18 cellular contexts compared by ENCODE assay signal in the genomic region with DNA sequence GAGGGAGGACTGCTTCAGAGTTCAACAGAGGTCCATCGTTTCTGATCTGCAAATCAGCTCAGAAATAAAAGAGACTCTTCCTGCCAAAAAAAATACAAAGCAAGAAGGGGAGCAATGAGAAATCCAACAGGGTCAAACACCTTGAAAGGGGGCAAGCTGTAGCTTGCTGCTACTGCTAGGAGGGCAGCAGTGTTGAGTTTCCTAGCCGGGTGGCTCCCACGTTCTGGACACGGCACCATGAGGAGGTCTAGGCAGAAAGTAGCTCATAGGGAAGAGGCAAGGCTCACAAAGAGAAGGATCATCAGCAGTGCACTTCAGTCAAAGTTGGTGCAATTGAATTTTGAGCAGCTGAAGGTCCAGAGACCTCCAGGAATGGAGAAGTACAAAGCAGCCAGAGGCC.
DNase-seq lines count a peak whose midpoint lies in the region; ATAC-seq and TF ChIP-seq lines count a peak whose summit lies in the region.
"Had no signal": no experiment of that assay in that cellular context is flagged by ENCODE, and none has a peak within 500 bp of the region (broad histone marks: within the 10 kb centered on the region; RNA-seq: fewer than 3 reads in every experiment).

No MANE protein-coding gene starts in this region.

- no peaks in the 10 kb centered on the region for H3K27me3 Mint-ChIP-seq in activated CD8-positive, alpha-beta T cell treated with anti-CD3 and anti-CD28 coated beads for 36 hours
- H3K27me3 Mint-ChIP-seq in memory B cell = no peaks in the 10 kb centered on the region

- H3K4me3 Mint-ChIP-seq in activated CD8-positive, alpha-beta T cell treated with anti-CD3 and anti-CD28 coated beads for 36 hours = no peak overlapping the region
- peak overlapping the region; percentile 32 for H3K4me3 Mint-ChIP-seq in memory B cell

- H3K4me1 Mint-ChIP-seq in activated CD8-positive, alpha-beta T cell treated with anti-CD3 and anti-CD28 coated beads for 36 hours (ENCODE audit: low read depth) = peaks cover 89% of the 10 kb centered on the region
- H3K4me1 Mint-ChIP-seq in memory B cell = peaks cover 70% of the 10 kb centered on the region

- H3K4me3 ChIP-seq in heart right ventricle (no peak overlapping the region), subcutaneous abdominal adipose tissue (ENCODE audit: low read depth in 1 of 5, low read length in 5 of 5) (no peak overlapping the region)
- H3K4me3 ChIP-seq: adrenal gland, hepatocyte, smooth muscle cell, testis had no signal

- H3K36me3 Mint-ChIP-seq in activated CD8-positive, alpha-beta T cell treated with anti-CD3 and anti-CD28 coated beads for 36 hours (ENCODE audit: low read depth) = peaks cover 12% of the 10 kb centered on the region
- no peaks in the 10 kb centered on the region for H3K36me3 Mint-ChIP-seq in memory B cell

- H3K36me3 ChIP-seq in heart right ventricle (no peaks in the 10 kb centered on the region), subcutaneous abdominal adipose tissue (ENCODE audit: control insufficient read depth in 5 of 5, insufficient read depth in 5 of 5, low read length in 5 of 5) (no peaks in the 10 kb centered on the region)
- H3K36me3 ChIP-seq: adrenal gland had no signal

- H3K27ac ChIP-seq in heart right ventricle (peak overlapping the region in 7 of 10 donors; percentile 21 to 91 (median 66)), subcutaneous abdominal adipose tissue (ENCODE audit: low read depth, low read length) (peak overlapping the region; percentile 78)
- H3K27ac ChIP-seq: adrenal gland, hepatocyte, testis had no signal

- no peaks in the 10 kb centered on the region for H3K9me3 Mint-ChIP-seq in activated CD8-positive, alpha-beta T cell treated with anti-CD3 and anti-CD28 coated beads for 36 hours
- H3K9me3 Mint-ChIP-seq in memory B cell = no peaks in the 10 kb centered on the region

- DNase-seq in heart right ventricle (no peak), cardiac septum (ENCODE audit: low spot score) (no peak), memory B cell (ENCODE audit: low spot score in 2 of 2) (no peak), GM10266 (ENCODE audit: extremely low spot score) (no peak), activated gamma-delta T cell (lab: John Stamatoyannopoulos, UW) (no peak)
- no peak for DNase-seq in activated CD8-positive, alpha-beta T cell treated with anti-CD3 and anti-CD28 coated beads for 36 hours
- DNase-seq: adrenal gland, DMS 273 treated with DMSO at 0.1 percent for 48 hours, KG1, NCI-H1436 treated with DMSO at 0.1 percent for 48 hours, NCI-H524, nucleus accumbens, testis had no signal

- H3K9me3 ChIP-seq in heart right ventricle (no peaks in the 10 kb centered on the region), subcutaneous abdominal adipose tissue (ENCODE audit: control insufficient read depth in 5 of 5, low read length in 5 of 5) (no peaks in the 10 kb centered on the region)
- H3K9me3 ChIP-seq: adrenal gland, testis had no signal

- H3K9ac ChIP-seq in subcutaneous abdominal adipose tissue (ENCODE audit: low read length in 5 of 5) = no peak overlapping the region

- 66 to 76% methylated on average over 4 of the region's 4 CpGs for WGBS in heart right ventricle, 2 donors

- peaks cover 17 to 97% (median 65%) of the 10 kb centered on the region in 9 donors for H3K4me1 ChIP-seq in heart right ventricle
- peaks cover 4 to 67% (median 56%) of the 10 kb centered on the region in 5 donors for H3K4me1 ChIP-seq in subcutaneous abdominal adipose tissue (ENCODE audit: control insufficient read depth in 5 of 5, insufficient read depth in 5 of 5, low read length in 5 of 5)

- no peak for ATAC-seq in heart right ventricle
- ATAC-seq in activated CD8-positive, alpha-beta T cell treated with anti-CD3 and anti-CD28 coated beads for 36 hours = no peak
- no peak for ATAC-seq in memory B cell (ENCODE audit: low read depth)
- ATAC-seq in GM21390 (IDR thresholded peaks at IDR 0.05; ENCODE audit: unreplicated experiment) = no peak
- ATAC-seq: left lobe of liver had no signal

- POLR2A ChIA-PET in activated CD8-positive, alpha-beta T cell treated with anti-CD3 and anti-CD28 coated beads for 36 hours (lab: Charles Lee) = interaction anchor here (0.9 to 2.8 kb wide), 5 partner anchors 9 to 73 kb away, joined by 3 to 7 read pairs (median 4); no protein-coding TSS in a partner anchor

- H3K27me3 ChIP-seq in heart right ventricle (no peaks in the 10 kb centered on the region), subcutaneous abdominal adipose tissue (ENCODE audit: control insufficient read depth in 5 of 5, insufficient read depth in 4 of 5, low read length in 5 of 5) (no peaks in the 10 kb centered on the region)
- H3K27me3 ChIP-seq: adrenal gland, hepatocyte, testis had no signal

- TF ChIP-seq CTCF in heart right ventricle (IDR thresholded peaks at IDR 0.05) (no peak), GM10266 (IDR thresholded peaks at IDR 0.05; ENCODE audit: control insufficient read depth, insufficient read depth, low read depth, missing control alignments) (no peak)
- TF ChIP-seq CTCF in activated CD8-positive, alpha-beta T cell treated with anti-CD3 and anti-CD28 coated beads for 36 hours (IDR thresholded peaks at IDR 0.05) = no peak

- intact Hi-C loops in heart right ventricle (cut with DNase I) (loop anchor here in 2 of 10 donors (5.0 to 10.0 kb wide), 2 partner anchors 64 to 71 kb away; no protein-coding TSS in a partner anchor), cardiac septum (cut with DNase I) (no loop called here)
- intact Hi-C loops in activated CD8-positive, alpha-beta T cell treated with anti-CD3 and anti-CD28 coated beads for 36 hours (cut with micrococcal nuclease) = no loop called here

- peak overlapping the region; percentile 82 for H3K27ac Mint-ChIP-seq in activated CD8-positive, alpha-beta T cell treated with anti-CD3 and anti-CD28 coated beads for 36 hours
- peak overlapping the region; percentile 75 for H3K27ac Mint-ChIP-seq in memory B cell

- CTCF ChIA-PET in activated CD8-positive, alpha-beta T cell treated with anti-CD3 and anti-CD28 coated beads for 36 hours (lab: Charles Lee) = interaction anchor here (1.1 kb wide), 1 partner anchor 17 kb away, joined by 3 read pairs; no protein-coding TSS in a partner anchor
